8 cellular contexts compared by ENCODE assay signal in genomic region chr4:177308842-177309524, GRCh38. TPM values are rescaled to one million over a fixed set of nuclear protein-coding genes. Genes with fewer than 3 reads are reported as not detected.
DNase-seq lines count a peak whose midpoint lies in the region; ATAC-seq and TF ChIP-seq lines count a peak whose summit lies in the region.

No MANE protein-coding gene starts in this region.

- H3K36me3 ChIP-seq in gastroesophageal sphincter (no peaks in the 10 kb centered on the region), stomach smooth muscle (ENCODE audit: control insufficient read depth in 2 of 2, insufficient read depth in 2 of 2, low read length in 2 of 2) (no peaks in the 10 kb centered on the region)

- H3K27me3 ChIP-seq in gastroesophageal sphincter (no peaks in the 10 kb centered on the region), stomach smooth muscle (ENCODE audit: control insufficient read depth in 1 of 2, insufficient read depth in 2 of 2, low read length in 2 of 2) (no peaks in the 10 kb centered on the region)

- H3K9me3 Mint-ChIP-seq in activated CD4-positive, alpha-beta T cell treated with anti-CD3 and anti-CD28 coated beads for 36 hours (ENCODE audit: low read depth) = no peaks in the 10 kb centered on the region

- no peak for TF ChIP-seq EP300 in gastroesophageal sphincter (IDR thresholded peaks at IDR 0.05)

- CTCF ChIA-PET in activated CD4-positive, alpha-beta T cell treated with anti-CD3 and anti-CD28 coated beads for 36 hours (lab: Charles Lee) = interaction anchor here (1.3 to 1.4 kb wide), 3 partner anchors 15 to 59 kb away, joined by 4 to 5 read pairs (median 4); no protein-coding TSS in a partner anchor

- H3K27me3 Mint-ChIP-seq in activated CD4-positive, alpha-beta T cell treated with anti-CD3 and anti-CD28 coated beads for 36 hours = no peaks in the 10 kb centered on the region

- intact Hi-C loops in activated CD4-positive, alpha-beta T cell treated with anti-CD3 and anti-CD28 coated beads for 36 hours (cut with DNase I, micrococcal nuclease) = loop anchor here (1.0 to 2.0 kb wide), 3 partner anchors 133 to 1114 kb away; partner anchors contain the start of genes AGA (in 2 of the 2) and SPATA4 (in 1 of the 2)

- peak overlapping the region in 1 of 4 donors; percentile 42 for H3K27ac ChIP-seq in gastroesophageal sphincter
- no peak overlapping the region for H3K27ac ChIP-seq in stomach smooth muscle (ENCODE audit: low read length)

- H3K27ac Mint-ChIP-seq in activated CD4-positive, alpha-beta T cell treated with anti-CD3 and anti-CD28 coated beads for 36 hours = peak overlapping the region; percentile 84

- H3K4me1 ChIP-seq in gastroesophageal sphincter = peaks cover 0 to 8% (median 4%) of the 10 kb centered on the region in 3 donors
- H3K4me1 ChIP-seq in stomach smooth muscle (ENCODE audit: control insufficient read depth, insufficient read depth, low read length) = peaks cover 5% of the 10 kb centered on the region

- WGBS in gastroesophageal sphincter (ENCODE audit: low coverage in 1 of 2), 2 donors = 49 to 51% methylated on average over 8 of the region's 8 CpGs

- POLR2A ChIA-PET in activated CD4-positive, alpha-beta T cell treated with anti-CD3 and anti-CD28 coated beads for 36 hours (lab: Charles Lee) = interaction anchor here (2.2 kb wide), 1 partner anchor 133 kb away, joined by 9 read pairs; the partner anchor contains the start of gene AGA

- peaks cover 5% of the 10 kb centered on the region for H3K36me3 Mint-ChIP-seq in activated CD4-positive, alpha-beta T cell treated with anti-CD3 and anti-CD28 coated beads for 36 hours (ENCODE audit: low read depth)

- peaks cover 27% of the 10 kb centered on the region for H3K4me1 Mint-ChIP-seq in activated CD4-positive, alpha-beta T cell treated with anti-CD3 and anti-CD28 coated beads for 36 hours

- peak; percentile 55 for DNase-seq in activated CD4-positive, alpha-beta T cell treated with anti-CD3 and anti-CD28 coated beads for 36 hours
- no peak for DNase-seq in activated CD4-positive, alpha-beta T cell treated with anti-CD3 and anti-CD28 coated beads for 4 hours
- peak; percentile 1 for DNase-seq in SIG-M5 (lab: John Stamatoyannopoulos, UW)
- DNase-seq in NCI-H510A (lab: John Stamatoyannopoulos, UW) = no peak
- DNase-seq in ureter (ENCODE audit: low spot score) = no peak

- no peak for TF ChIP-seq CTCF in gastroesophageal sphincter (IDR thresholded peaks at IDR 0.05)

- H3K9ac ChIP-seq in stomach smooth muscle (ENCODE audit: low read length in 2 of 2) = peak overlapping the region in 1 of 2 donors; percentile 26

- H3K4me3 Mint-ChIP-seq in activated CD4-positive, alpha-beta T cell treated with anti-CD3 and anti-CD28 coated beads for 36 hours = peak overlapping the region; percentile 97

- peak; percentile 67 for ATAC-seq in activated CD4-positive, alpha-beta T cell treated with anti-CD3 and anti-CD28 coated beads for 36 hours
- ATAC-seq in gastroesophageal sphincter (no peak), HG03097 (IDR thresholded peaks at IDR 0.05; ENCODE audit: low FRiP score, unreplicated experiment) (no peak)

- H3K4me3 ChIP-seq in gastroesophageal sphincter = peak overlapping the region; percentile 29 to 57
- peak overlapping the region; percentile 68 to 78 for H3K4me3 ChIP-seq in stomach smooth muscle (ENCODE audit: low read length in 2 of 2)

- TF ChIP-seq POLR2A in gastroesophageal sphincter (IDR thresholded peaks at IDR 0.05) = no peak

- no peaks in the 10 kb centered on the region for H3K9me3 ChIP-seq in gastroesophageal sphincter
- H3K9me3 ChIP-seq in stomach smooth muscle (ENCODE audit: control insufficient read depth in 2 of 2, low read length in 2 of 2) = no peaks in the 10 kb centered on the region

RNA-seq across cellular contexts. Expression of gene NEIL3, which starts 0.7 kb away (rescaled TPM):
- total RNA-seq in activated CD4-positive, alpha-beta T cell treated with anti-CD3 and anti-CD28 coated beads for 36 hours = 10 to 100 TPM; 18.1 to 18.6 TPM
- under 1 TPM in 1 of 4 donors, not detected in 3; 0.57 TPM for total RNA-seq in gastroesophageal sphincter
- not detected for total RNA-seq in ureter

Comparison
In these comparisons a context has a peak if more than half of its experiments do, and no peak if none do; other contexts are left out.
1. DNase-seq: peak in activated CD4-positive, alpha-beta T cell treated with anti-CD3 and anti-CD28 coated beads for 36 hours (single experiment) and SIG-M5 (single experiment); none in activated CD4-positive, alpha-beta T cell treated with anti-CD3 and anti-CD28 coated beads for 4 hours (0 of 2), NCI-H510A (single experiment) and ureter (single experiment).
2. RNA of gene NEIL3, which starts 0.7 kb away (total RNA-seq): 18.1 to 18.6 TPM in activated CD4-positive, alpha-beta T cell treated with anti-CD3 and anti-CD28 coated beads for 36 hours; not detected in ureter (single experiment) and 0.57 TPM in gastroesophageal sphincter; every median in the first group is over 10 times any median in the second.